Comparison of ENCODE assay signal across 24 cellular contexts in genomic region chr10:18635995-18636394, GRCh38.
"Had no signal": no experiment of that assay in that cellular context is flagged by ENCODE, and none has a peak within 500 bp of the region (broad histone marks: within the 10 kb centered on the region; RNA-seq: fewer than 3 reads in every experiment).

No MANE protein-coding gene starts in this region.

- H3K9me3 Mint-ChIP-seq: dendritic cell treated with granulocyte-macrophage colony-stimulating factor and Interleukin-4, amounts not matched to agents 40 ng/mL and 50 ng/mL, for 4 days; effector memory CD8-positive, alpha-beta T cell; naive thymus-derived CD8-positive, alpha-beta T cell; stimulated activated memory B cell treated with anti-CD40 and anti-IgM and Interleukin-4, amounts not matched to agents 10 μg/mL and 1 μg/mL and 100 μg/mL, for 72 hours; stimulated activated naive CD8-positive, alpha-beta T cell treated with anti-CD3 and anti-CD28 coated beads, Interleukin-15, Interleukin-2, amounts not matched to agents 100 ng/mL and 50 ng/mL, for 24 hours had no signal

- H3K4me1 ChIP-seq: foreskin keratinocyte, neural progenitor cell, spleen, testis had no signal

- DNase-seq: cerebellar nuclear complex; effector memory CD8-positive, alpha-beta T cell; erythroblast; foreskin keratinocyte; head of caudate nucleus; hippocampal formation; left colon; left ventricle myocardium superior; mammary epithelial cell; naive thymus-derived CD8-positive, alpha-beta T cell; nucleus accumbens; ovary; right cardiac atrium; spleen; stimulated activated CD4-positive, alpha-beta T cell treated with anti-CD3 and anti-CD28 coated beads, Interleukin-15, amount 100 ng/mL, for 24 hours; stimulated activated CD4-positive, alpha-beta T cell treated with anti-CD3 and anti-CD28 coated beads, Interleukin-1b, Interleukin-23, amount 100 ng/mL, for 48 hours; stimulated activated CD4-positive, alpha-beta T cell treated with anti-CD3 and anti-CD28 coated beads, Interleukin-4, amount 100 ng/mL, for 24 hours; testis; transverse colon had no signal

- H3K4me3 ChIP-seq: neural progenitor cell, ovary, spleen, testis, transverse colon had no signal

- H3K36me3 ChIP-seq: neural progenitor cell, ovary, spleen, transverse colon had no signal

- ATAC-seq: effector memory CD8-positive, alpha-beta T cell; foreskin keratinocyte; left colon; left ventricle myocardium superior; naive thymus-derived CD8-positive, alpha-beta T cell; right cardiac atrium; stimulated activated memory B cell treated with anti-CD40 and anti-IgM and Interleukin-4, amounts not matched to agents 10 μg/mL and 1 μg/mL and 100 μg/mL, for 72 hours had no signal

- H3K27me3 Mint-ChIP-seq: dendritic cell treated with granulocyte-macrophage colony-stimulating factor and Interleukin-4, amounts not matched to agents 40 ng/mL and 50 ng/mL, for 4 days; effector memory CD8-positive, alpha-beta T cell; naive thymus-derived CD8-positive, alpha-beta T cell; progenitor cell of endocrine pancreas; stimulated activated memory B cell treated with anti-CD40 and anti-IgM and Interleukin-4, amounts not matched to agents 10 μg/mL and 1 μg/mL and 100 μg/mL, for 72 hours; stimulated activated naive CD8-positive, alpha-beta T cell treated with anti-CD3 and anti-CD28 coated beads, Interleukin-15, Interleukin-2, amounts not matched to agents 100 ng/mL and 50 ng/mL, for 24 hours had no signal

- H3K4me1 Mint-ChIP-seq: naive thymus-derived CD8-positive, alpha-beta T cell; neural progenitor cell; stimulated activated memory B cell treated with anti-CD40 and anti-IgM and Interleukin-4, amounts not matched to agents 10 μg/mL and 1 μg/mL and 100 μg/mL, for 72 hours had no signal

- H3K27ac Mint-ChIP-seq: dendritic cell treated with granulocyte-macrophage colony-stimulating factor and Interleukin-4, amounts not matched to agents 40 ng/mL and 50 ng/mL, for 4 days; effector memory CD8-positive, alpha-beta T cell; naive thymus-derived CD8-positive, alpha-beta T cell; neural progenitor cell; progenitor cell of endocrine pancreas; stimulated activated memory B cell treated with anti-CD40 and anti-IgM and Interleukin-4, amounts not matched to agents 10 μg/mL and 1 μg/mL and 100 μg/mL, for 72 hours; stimulated activated naive CD8-positive, alpha-beta T cell treated with anti-CD3 and anti-CD28 coated beads, Interleukin-15, Interleukin-2, amounts not matched to agents 100 ng/mL and 50 ng/mL, for 24 hours had no signal

- H3K27me3 ChIP-seq: foreskin keratinocyte, neural progenitor cell, ovary, spleen, testis, transverse colon had no signal

- H3K4me3 Mint-ChIP-seq: dendritic cell treated with granulocyte-macrophage colony-stimulating factor and Interleukin-4, amounts not matched to agents 40 ng/mL and 50 ng/mL, for 4 days; effector memory CD8-positive, alpha-beta T cell; naive thymus-derived CD8-positive, alpha-beta T cell; neural progenitor cell; stimulated activated memory B cell treated with anti-CD40 and anti-IgM and Interleukin-4, amounts not matched to agents 10 μg/mL and 1 μg/mL and 100 μg/mL, for 72 hours; stimulated activated naive CD8-positive, alpha-beta T cell treated with anti-CD3 and anti-CD28 coated beads, Interleukin-15, Interleukin-2, amounts not matched to agents 100 ng/mL and 50 ng/mL, for 24 hours had no signal

- H3K9me3 ChIP-seq: ovary, testis, transverse colon had no signal

- H3K27ac ChIP-seq: foreskin keratinocyte, neural progenitor cell, ovary, spleen, testis, transverse colon had no signal
